In the genomic region with DNA sequence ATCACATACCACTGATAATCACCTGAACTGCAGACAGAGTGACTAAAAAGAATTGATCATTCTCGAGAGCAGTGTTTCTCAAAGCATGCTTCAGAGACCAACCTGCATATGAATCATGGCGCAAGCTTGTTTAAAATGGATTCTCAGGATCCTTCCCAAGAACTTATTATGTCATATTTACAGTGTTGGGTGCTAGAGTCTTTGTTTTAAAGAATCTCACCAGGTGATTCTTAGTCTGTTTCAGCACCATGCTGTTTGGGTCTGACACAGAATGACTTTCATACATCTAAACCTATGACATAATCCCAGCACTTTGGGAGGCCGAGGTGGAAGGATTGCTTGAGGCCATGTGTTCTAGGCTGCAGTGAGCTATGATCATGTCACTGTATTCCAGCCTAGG, we compare ENCODE assay signal across 29 cellular contexts. TPM values are rescaled to one million over a fixed set of nuclear protein-coding genes. Genes with fewer than 3 reads are reported as not detected.
"Had no signal": no experiment of that assay in that cellular context is flagged by ENCODE, and none has a peak within 500 bp of the region (broad histone marks: within the 10 kb centered on the region; RNA-seq: fewer than 3 reads in every experiment).

No MANE protein-coding gene starts in this region.

- H3K27me3 ChIP-seq: adrenal gland, body of pancreas, breast epithelium, Peyer's patch, SJSA1 had no signal

- H3K36me3 ChIP-seq: adrenal gland, breast epithelium, Peyer's patch, SJSA1 had no signal

- H3K9me3 ChIP-seq: adrenal gland, body of pancreas, breast epithelium, Peyer's patch, SJSA1, SK-N-SH had no signal

- H3K27ac ChIP-seq: adrenal gland, body of pancreas, breast epithelium, SJSA1 had no signal

- H3K9me3 Mint-ChIP-seq: activated CD4-positive, alpha-beta T cell treated with anti-CD3 and anti-CD28 coated beads, Interleukin-2, amount 10 ng/mL, durations not matched to agents 24 days and 14 days; activated CD8-positive, alpha-beta T cell treated with anti-CD3 and anti-CD28 coated beads for 36 hours; activated naive CD4-positive, alpha-beta T cell treated with anti-CD3 and anti-CD28 coated beads for 36 hours; activated naive CD4-positive, alpha-beta T cell treated with anti-CD3 and anti-CD28 coated beads, Interleukin-2, amount 50 U/mL, for 72 hours; activated T-cell treated with anti-CD3 and anti-CD28 coated beads, Interleukin-2, amount 50 U/mL, for 24 hours; activated T-helper 2 cell treated with anti-CD3 and anti-CD28 coated beads, Interferon-gamma antibody, Interleukin-2, Interleukin-4, amounts not matched to agents 10 μg/mL and 5 μg/mL and 100 μg/mL, durations not matched to agents 14 hours and 24 hours and 36 hours; T-helper 1 cell treated with Interleukin-12 subunit alpha and Interleukin-12 subunit beta and Interleukin-4 antibody, amounts not matched to agents 30 μg/mL and 1 μg/mL, for 36 hours; T-helper 2 cell treated with Interferon-gamma antibody and Interleukin-4, amounts not matched to agents 5 μg/mL and 100 μg/mL, for 36 hours had no signal

- H3K4me3 ChIP-seq: adrenal gland, body of pancreas, breast epithelium, Peyer's patch, SJSA1 had no signal

- H3K36me3 Mint-ChIP-seq: activated naive CD4-positive, alpha-beta T cell treated with anti-CD3 and anti-CD28 coated beads, Interleukin-2, amount 50 U/mL, for 72 hours had no signal

- H3K4me1 Mint-ChIP-seq: activated CD4-positive, alpha-beta T cell treated with anti-CD3 and anti-CD28 coated beads, Interleukin-2, amount 10 ng/mL, durations not matched to agents 24 days and 14 days had no signal

- FAIRE-seq: astrocyte, TTC549 had no signal

- DNase-seq: activated CD4-positive, alpha-beta T cell treated with anti-CD3 and anti-CD28 coated beads, Interleukin-2, amount 10 ng/mL, durations not matched to agents 24 days and 14 days; activated CD4-positive, alpha-beta T cell treated with anti-CD3 and anti-CD28 coated beads, Interleukin-2, amount 50 U/mL, for 4 hours; activated CD8-positive, alpha-beta T cell treated with anti-CD3 and anti-CD28 coated beads for 36 hours; activated gamma-delta T cell; activated naive CD4-positive, alpha-beta T cell treated with anti-CD3 and anti-CD28 coated beads for 36 hours; activated T-cell treated with anti-CD3 and anti-CD28 coated beads, Interleukin-2, amount 50 U/mL, for 24 hours; adrenal gland; body of pancreas; caudate nucleus; Karpas-422; NCI-H1105; NCI-H1417 treated with DMSO at 0.1 percent for 48 hours; NCI-H187 treated with DMSO at 0.1 percent for 48 hours; NCI-H2081; NCI-H226; NCI-H524 treated with DMSO at 0.1 percent for 48 hours; Peyer's patch; RPMI8226; SHP77 treated with DMSO at 0.1 percent for 48 hours; SK-N-SH had no signal

- H3K4me1 ChIP-seq: adrenal gland, body of pancreas, breast epithelium, SJSA1 had no signal

- H3K4me3 Mint-ChIP-seq: activated CD4-positive, alpha-beta T cell treated with anti-CD3 and anti-CD28 coated beads, Interleukin-2, amount 10 ng/mL, durations not matched to agents 24 days and 14 days; activated CD8-positive, alpha-beta T cell treated with anti-CD3 and anti-CD28 coated beads for 36 hours; activated naive CD4-positive, alpha-beta T cell treated with anti-CD3 and anti-CD28 coated beads for 36 hours; activated T-cell treated with anti-CD3 and anti-CD28 coated beads, Interleukin-2, amount 50 U/mL, for 24 hours; T-helper 1 cell treated with Interleukin-12 subunit alpha and Interleukin-12 subunit beta and Interleukin-4 antibody, amounts not matched to agents 30 μg/mL and 1 μg/mL, for 36 hours; T-helper 2 cell treated with Interferon-gamma antibody and Interleukin-4, amounts not matched to agents 5 μg/mL and 100 μg/mL, for 36 hours had no signal

- H3K27ac Mint-ChIP-seq: activated CD4-positive, alpha-beta T cell treated with anti-CD3 and anti-CD28 coated beads, Interleukin-2, amount 10 ng/mL, durations not matched to agents 24 days and 14 days; activated CD8-positive, alpha-beta T cell treated with anti-CD3 and anti-CD28 coated beads for 36 hours; activated naive CD4-positive, alpha-beta T cell treated with anti-CD3 and anti-CD28 coated beads for 36 hours; activated naive CD4-positive, alpha-beta T cell treated with anti-CD3 and anti-CD28 coated beads, Interleukin-2, amount 50 U/mL, for 72 hours; activated T-cell treated with anti-CD3 and anti-CD28 coated beads, Interleukin-2, amount 50 U/mL, for 24 hours; activated T-helper 2 cell treated with anti-CD3 and anti-CD28 coated beads, Interferon-gamma antibody, Interleukin-2, Interleukin-4, amounts not matched to agents 10 μg/mL and 5 μg/mL and 100 μg/mL, durations not matched to agents 14 hours and 24 hours and 36 hours; T-helper 1 cell treated with Interleukin-12 subunit alpha and Interleukin-12 subunit beta and Interleukin-4 antibody, amounts not matched to agents 30 μg/mL and 1 μg/mL, for 36 hours; T-helper 2 cell treated with Interferon-gamma antibody and Interleukin-4, amounts not matched to agents 5 μg/mL and 100 μg/mL, for 36 hours had no signal

- ATAC-seq: activated CD8-positive, alpha-beta T cell treated with anti-CD3 and anti-CD28 coated beads for 36 hours; activated naive CD4-positive, alpha-beta T cell treated with anti-CD3 and anti-CD28 coated beads, Interleukin-2, amount 50 U/mL, for 72 hours; body of pancreas had no signal

RNA-seq across cellular contexts. Expression of a gene that starts 31.3 kb away (rescaled TPM):
- total RNA-seq: activated CD4-positive, alpha-beta T cell treated with anti-CD3 and anti-CD28 coated beads, Interleukin-2, amount 10 ng/mL, durations not matched to agents 24 days and 14 days; activated CD8-positive, alpha-beta memory T cell treated with anti-CD3 and anti-CD28 coated beads for 36 hours; activated CD8-positive, alpha-beta T cell treated with anti-CD3 and anti-CD28 coated beads for 36 hours; activated naive CD4-positive, alpha-beta T cell treated with anti-CD3 and anti-CD28 coated beads for 36 hours; activated naive CD4-positive, alpha-beta T cell treated with anti-CD3 and anti-CD28 coated beads, Interleukin-2, amount 50 U/mL, for 72 hours; activated T-helper 2 cell treated with anti-CD3 and anti-CD28 coated beads, Interferon-gamma antibody, Interleukin-2, Interleukin-4, amounts not matched to agents 10 μg/mL and 5 μg/mL and 100 μg/mL, durations not matched to agents 14 hours and 24 hours and 36 hours had no signal

RNA-seq across cellular contexts. Expression of a gene that starts 39.3 kb away (rescaled TPM):
- total RNA-seq: activated CD4-positive, alpha-beta T cell treated with anti-CD3 and anti-CD28 coated beads, Interleukin-2, amount 10 ng/mL, durations not matched to agents 24 days and 14 days; activated CD8-positive, alpha-beta memory T cell treated with anti-CD3 and anti-CD28 coated beads for 36 hours; activated CD8-positive, alpha-beta T cell treated with anti-CD3 and anti-CD28 coated beads for 36 hours; activated naive CD4-positive, alpha-beta T cell treated with anti-CD3 and anti-CD28 coated beads for 36 hours; activated naive CD4-positive, alpha-beta T cell treated with anti-CD3 and anti-CD28 coated beads, Interleukin-2, amount 50 U/mL, for 72 hours; activated T-helper 2 cell treated with anti-CD3 and anti-CD28 coated beads, Interferon-gamma antibody, Interleukin-2, Interleukin-4, amounts not matched to agents 10 μg/mL and 5 μg/mL and 100 μg/mL, durations not matched to agents 14 hours and 24 hours and 36 hours had no signal
